In the genomic region with DNA sequence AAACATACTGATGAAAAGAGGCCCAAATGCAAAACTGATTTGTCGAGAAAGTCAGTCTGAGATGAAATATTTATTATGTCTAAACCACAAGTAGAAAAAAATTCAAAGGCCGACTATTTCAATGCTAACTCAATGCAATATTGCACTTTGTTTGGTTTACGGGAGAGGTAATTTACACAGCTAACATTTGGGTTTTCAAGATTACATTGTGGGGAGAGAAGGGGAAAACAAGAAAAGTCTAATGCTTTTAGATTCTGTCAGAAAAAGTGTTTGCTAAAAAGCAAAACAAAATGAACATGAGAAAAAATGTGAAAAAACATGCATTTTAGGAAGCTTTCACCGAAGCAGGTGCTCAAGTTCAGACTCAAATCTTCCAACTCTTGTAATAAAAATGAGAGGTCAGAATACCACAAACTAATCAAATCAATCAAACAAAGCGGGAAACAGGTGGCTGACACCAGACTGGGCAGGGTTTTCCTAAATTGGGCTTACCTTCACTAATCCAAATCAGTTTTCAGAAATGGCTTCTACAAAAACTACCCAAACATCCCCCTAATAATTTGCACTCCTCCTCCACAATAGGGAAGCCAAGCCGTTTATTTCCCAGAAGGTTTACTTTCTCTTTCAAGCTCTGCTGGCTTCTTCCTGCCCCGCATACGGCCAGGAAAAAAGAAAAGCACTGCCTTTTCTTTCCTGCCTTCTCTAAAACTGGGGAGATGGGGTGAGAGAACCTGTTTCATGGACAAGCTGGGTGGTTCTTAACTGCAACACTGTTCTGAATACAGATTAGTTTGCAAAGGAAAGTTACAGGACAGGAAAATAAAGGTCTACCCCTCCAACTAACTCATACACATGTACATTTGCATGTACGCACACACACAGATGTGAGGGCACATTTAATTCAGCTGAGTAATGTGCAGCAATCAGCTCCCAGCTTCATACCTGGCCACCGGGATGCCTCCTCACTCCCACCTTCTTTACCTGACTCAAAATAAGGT, we compare ENCODE assay signal across 1 cellular context.
TF ChIP-seq lines count a peak whose summit lies in the region.

No MANE protein-coding gene starts in this region.

TF ChIP-seq in K562, 482 proteins besides CTCF, POLR2A, EP300 and RAD21 (continued from another document):
- TF ChIP-seq, protein P1, sequence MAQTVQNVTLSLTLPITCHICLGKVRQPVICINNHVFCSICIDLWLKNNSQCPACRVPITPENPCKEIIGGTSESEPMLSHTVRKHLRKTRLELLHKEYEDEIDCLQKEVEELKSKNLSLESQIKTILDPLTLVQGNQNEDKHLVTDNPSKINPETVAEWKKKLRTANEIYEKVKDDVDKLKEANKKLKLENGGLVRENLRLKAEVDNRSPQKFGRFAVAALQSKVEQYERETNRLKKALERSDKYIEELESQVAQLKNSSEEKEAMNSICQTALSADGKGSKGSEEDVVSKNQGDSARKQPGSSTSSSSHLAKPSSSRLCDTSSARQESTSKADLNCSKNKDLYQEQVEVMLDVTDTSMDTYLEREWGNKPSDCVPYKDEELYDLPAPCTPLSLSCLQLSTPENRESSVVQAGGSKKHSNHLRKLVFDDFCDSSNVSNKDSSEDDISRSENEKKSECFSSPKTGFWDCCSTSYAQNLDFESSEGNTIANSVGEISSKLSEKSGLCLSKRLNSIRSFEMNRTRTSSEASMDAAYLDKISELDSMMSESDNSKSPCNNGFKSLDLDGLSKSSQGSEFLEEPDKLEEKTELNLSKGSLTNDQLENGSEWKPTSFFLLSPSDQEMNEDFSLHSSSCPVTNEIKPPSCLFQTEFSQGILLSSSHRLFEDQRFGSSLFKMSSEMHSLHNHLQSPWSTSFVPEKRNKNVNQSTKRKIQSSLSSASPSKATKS (CRISPR knock-in tag; IDR thresholded peaks at IDR 0.05), result no peak
- TF ChIP-seq ERF (CRISPR knock-in tag; IDR thresholded peaks at IDR 0.05) (no peak), ZNF311 (CRISPR knock-in tag; IDR thresholded peaks at IDR 0.05) (no peak), CHCHD3 (CRISPR knock-in tag; IDR thresholded peaks at IDR 0.05) (no peak), JUND (IDR thresholded peaks at IDR 0.05; ENCODE audit: borderline replicate concordance, low read depth, low read length) (no peak), JUND (tag; IDR thresholded peaks at IDR 0.05; ENCODE audit: borderline replicate concordance, low read depth, low read length) (no peak), KDM1A (IDR thresholded peaks at IDR 0.05) (no peak), KLF1 (tag; IDR thresholded peaks at IDR 0.05) (no peak), SMAD1 (IDR thresholded peaks at IDR 0.05; ENCODE audit: low read depth, low read length, partially characterized antibody) (no peak), TAL1 (IDR thresholded peaks at IDR 0.05) (no peak), XRCC3 (IDR thresholded peaks at IDR 0.05) (no peak), CBX3 (IDR thresholded peaks at IDR 0.05; ENCODE audit: borderline replicate concordance in 1 of 2, low read length in 2 of 2) (no peak)
- TF ChIP-seq, protein P2, sequence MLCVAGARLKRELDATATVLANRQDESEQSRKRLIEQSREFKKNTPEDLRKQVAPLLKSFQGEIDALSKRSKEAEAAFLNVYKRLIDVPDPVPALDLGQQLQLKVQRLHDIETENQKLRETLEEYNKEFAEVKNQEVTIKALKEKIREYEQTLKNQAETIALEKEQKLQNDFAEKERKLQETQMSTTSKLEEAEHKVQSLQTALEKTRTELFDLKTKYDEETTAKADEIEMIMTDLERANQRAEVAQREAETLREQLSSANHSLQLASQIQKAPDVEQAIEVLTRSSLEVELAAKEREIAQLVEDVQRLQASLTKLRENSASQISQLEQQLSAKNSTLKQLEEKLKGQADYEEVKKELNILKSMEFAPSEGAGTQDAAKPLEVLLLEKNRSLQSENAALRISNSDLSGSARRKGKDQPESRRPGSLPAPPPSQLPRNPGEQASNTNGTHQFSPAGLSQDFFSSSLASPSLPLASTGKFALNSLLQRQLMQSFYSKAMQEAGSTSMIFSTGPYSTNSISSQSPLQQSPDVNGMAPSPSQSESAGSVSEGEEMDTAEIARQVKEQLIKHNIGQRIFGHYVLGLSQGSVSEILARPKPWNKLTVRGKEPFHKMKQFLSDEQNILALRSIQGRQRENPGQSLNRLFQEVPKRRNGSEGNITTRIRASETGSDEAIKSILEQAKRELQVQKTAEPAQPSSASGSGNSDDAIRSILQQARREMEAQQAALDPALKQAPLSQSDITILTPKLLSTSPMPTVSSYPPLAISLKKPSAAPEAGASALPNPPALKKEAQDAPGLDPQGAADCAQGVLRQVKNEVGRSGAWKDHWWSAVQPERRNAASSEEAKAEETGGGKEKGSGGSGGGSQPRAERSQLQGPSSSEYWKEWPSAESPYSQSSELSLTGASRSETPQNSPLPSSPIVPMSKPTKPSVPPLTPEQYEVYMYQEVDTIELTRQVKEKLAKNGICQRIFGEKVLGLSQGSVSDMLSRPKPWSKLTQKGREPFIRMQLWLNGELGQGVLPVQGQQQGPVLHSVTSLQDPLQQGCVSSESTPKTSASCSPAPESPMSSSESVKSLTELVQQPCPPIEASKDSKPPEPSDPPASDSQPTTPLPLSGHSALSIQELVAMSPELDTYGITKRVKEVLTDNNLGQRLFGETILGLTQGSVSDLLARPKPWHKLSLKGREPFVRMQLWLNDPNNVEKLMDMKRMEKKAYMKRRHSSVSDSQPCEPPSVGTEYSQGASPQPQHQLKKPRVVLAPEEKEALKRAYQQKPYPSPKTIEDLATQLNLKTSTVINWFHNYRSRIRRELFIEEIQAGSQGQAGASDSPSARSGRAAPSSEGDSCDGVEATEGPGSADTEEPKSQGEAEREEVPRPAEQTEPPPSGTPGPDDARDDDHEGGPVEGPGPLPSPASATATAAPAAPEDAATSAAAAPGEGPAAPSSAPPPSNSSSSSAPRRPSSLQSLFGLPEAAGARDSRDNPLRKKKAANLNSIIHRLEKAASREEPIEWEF (CRISPR knock-in tag; IDR thresholded peaks at IDR 0.05), result no peak
- TF ChIP-seq, protein P3, sequence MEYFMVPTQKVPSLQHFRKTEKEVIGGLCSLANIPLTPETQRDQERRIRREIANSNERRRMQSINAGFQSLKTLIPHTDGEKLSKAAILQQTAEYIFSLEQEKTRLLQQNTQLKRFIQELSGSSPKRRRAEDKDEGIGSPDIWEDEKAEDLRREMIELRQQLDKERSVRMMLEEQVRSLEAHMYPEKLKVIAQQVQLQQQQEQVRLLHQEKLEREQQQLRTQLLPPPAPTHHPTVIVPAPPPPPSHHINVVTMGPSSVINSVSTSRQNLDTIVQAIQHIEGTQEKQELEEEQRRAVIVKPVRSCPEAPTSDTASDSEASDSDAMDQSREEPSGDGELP (CRISPR knock-in tag; IDR thresholded peaks at IDR 0.05; ENCODE audit: borderline replicate concordance), result no peak
- TF ChIP-seq, protein P4, sequence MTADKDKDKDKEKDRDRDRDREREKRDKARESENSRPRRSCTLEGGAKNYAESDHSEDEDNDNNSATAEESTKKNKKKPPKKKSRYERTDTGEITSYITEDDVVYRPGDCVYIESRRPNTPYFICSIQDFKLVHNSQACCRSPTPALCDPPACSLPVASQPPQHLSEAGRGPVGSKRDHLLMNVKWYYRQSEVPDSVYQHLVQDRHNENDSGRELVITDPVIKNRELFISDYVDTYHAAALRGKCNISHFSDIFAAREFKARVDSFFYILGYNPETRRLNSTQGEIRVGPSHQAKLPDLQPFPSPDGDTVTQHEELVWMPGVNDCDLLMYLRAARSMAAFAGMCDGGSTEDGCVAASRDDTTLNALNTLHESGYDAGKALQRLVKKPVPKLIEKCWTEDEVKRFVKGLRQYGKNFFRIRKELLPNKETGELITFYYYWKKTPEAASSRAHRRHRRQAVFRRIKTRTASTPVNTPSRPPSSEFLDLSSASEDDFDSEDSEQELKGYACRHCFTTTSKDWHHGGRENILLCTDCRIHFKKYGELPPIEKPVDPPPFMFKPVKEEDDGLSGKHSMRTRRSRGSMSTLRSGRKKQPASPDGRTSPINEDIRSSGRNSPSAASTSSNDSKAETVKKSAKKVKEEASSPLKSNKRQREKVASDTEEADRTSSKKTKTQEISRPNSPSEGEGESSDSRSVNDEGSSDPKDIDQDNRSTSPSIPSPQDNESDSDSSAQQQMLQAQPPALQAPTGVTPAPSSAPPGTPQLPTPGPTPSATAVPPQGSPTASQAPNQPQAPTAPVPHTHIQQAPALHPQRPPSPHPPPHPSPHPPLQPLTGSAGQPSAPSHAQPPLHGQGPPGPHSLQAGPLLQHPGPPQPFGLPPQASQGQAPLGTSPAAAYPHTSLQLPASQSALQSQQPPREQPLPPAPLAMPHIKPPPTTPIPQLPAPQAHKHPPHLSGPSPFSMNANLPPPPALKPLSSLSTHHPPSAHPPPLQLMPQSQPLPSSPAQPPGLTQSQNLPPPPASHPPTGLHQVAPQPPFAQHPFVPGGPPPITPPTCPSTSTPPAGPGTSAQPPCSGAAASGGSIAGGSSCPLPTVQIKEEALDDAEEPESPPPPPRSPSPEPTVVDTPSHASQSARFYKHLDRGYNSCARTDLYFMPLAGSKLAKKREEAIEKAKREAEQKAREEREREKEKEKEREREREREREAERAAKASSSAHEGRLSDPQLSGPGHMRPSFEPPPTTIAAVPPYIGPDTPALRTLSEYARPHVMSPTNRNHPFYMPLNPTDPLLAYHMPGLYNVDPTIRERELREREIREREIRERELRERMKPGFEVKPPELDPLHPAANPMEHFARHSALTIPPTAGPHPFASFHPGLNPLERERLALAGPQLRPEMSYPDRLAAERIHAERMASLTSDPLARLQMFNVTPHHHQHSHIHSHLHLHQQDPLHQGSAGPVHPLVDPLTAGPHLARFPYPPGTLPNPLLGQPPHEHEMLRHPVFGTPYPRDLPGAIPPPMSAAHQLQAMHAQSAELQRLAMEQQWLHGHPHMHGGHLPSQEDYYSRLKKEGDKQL (CRISPR knock-in tag; IDR thresholded peaks at IDR 0.05; ENCODE audit: borderline replicate concordance), result no peak
TF ChIP-seq in K562: peak in this region for 0.
